13 cellular contexts compared by ENCODE assay signal in the genomic region with DNA sequence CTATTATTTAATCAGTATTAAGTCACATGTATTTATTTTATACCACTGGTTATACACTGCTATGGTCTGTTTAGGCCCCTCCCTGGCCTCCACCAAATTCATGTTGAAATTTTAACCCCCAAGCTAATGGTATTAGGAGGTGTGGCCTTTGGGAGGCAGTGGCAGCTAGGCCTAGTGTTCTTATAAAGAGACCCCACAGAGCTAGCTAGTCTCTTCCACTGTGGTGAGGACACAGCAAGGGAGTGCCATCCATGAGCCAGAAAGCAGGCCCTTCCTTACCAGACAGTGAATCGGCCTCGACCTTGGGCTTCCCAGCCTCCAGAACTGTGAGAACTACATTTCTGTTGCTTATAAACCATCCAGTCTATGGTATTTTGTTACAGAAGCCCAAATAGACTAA.
"Had no signal": no experiment of that assay in that cellular context is flagged by ENCODE, and none has a peak within 500 bp of the region (broad histone marks: within the 10 kb centered on the region; RNA-seq: fewer than 3 reads in every experiment).

No MANE protein-coding gene starts in this region.

- H3K36me3 ChIP-seq: ovary had no signal

- H3K4me2 ChIP-seq: smooth muscle cell had no signal

- H3K27me3 ChIP-seq: body of pancreas, ovary, right lobe of liver had no signal

- H3K4me3 ChIP-seq: body of pancreas, ovary, right lobe of liver, smooth muscle cell had no signal

- H3K27ac ChIP-seq: body of pancreas, epithelial cell of prostate, ovary, right lobe of liver had no signal

- H3K4me1 ChIP-seq: body of pancreas had no signal

- H3K9me3 ChIP-seq: body of pancreas, ovary, right lobe of liver had no signal

- DNase-seq: activated CD4-positive, alpha-beta T cell treated with anti-CD3 and anti-CD28 coated beads for 48 hours; activated CD8-positive, alpha-beta memory T cell treated with anti-CD3 and anti-CD28 coated beads for 24 hours; activated gamma-delta T cell treated with Interleukin-2 at 50 U/mL for 16 hours; amniotic stem cell; body of pancreas; effector CD8-positive, alpha-beta T cell; foreskin melanocyte; immature natural killer cell; ovary; right lobe of liver; T-helper 2 cell had no signal

- ATAC-seq: body of pancreas had no signal
